11 cellular contexts compared by ENCODE assay signal in genomic region chr2:99487906-99488305, GRCh38. TPM values are rescaled to one million over a fixed set of nuclear protein-coding genes. Genes with fewer than 3 reads are reported as not detected.
DNase-seq lines count a peak whose midpoint lies in the region; ATAC-seq and TF ChIP-seq lines count a peak whose summit lies in the region.
"Had no signal": no experiment of that assay in that cellular context is flagged by ENCODE, and none has a peak within 500 bp of the region (broad histone marks: within the 10 kb centered on the region; RNA-seq: fewer than 3 reads in every experiment).

No MANE protein-coding gene starts in this region.

- CTCF ChIA-PET in SK-N-SH (lab: Yijun Ruan, JAX), result interaction anchor here (1.0 kb wide), 1 partner anchor 151 kb away, joined by 3 read pairs; the partner anchor contains the start of gene EIF5B

- H3K36me3 ChIP-seq in SK-N-SH (replicated peaks in 1 of 2; ENCODE audit: control insufficient read depth in 1 of 2, insufficient read depth in 2 of 2, low read length in 1 of 2) (peaks cover 0 to 2% of the 10 kb centered on the region in 2 experiments), mesenchymal stem cell (ENCODE audit: control insufficient read depth in 1 of 2, insufficient read depth in 2 of 2, low read depth in 1 of 2, low read length in 2 of 2) (no peaks in the 10 kb centered on the region), suprapubic skin (no peaks in the 10 kb centered on the region)
- H3K36me3 ChIP-seq: sigmoid colon, tibial artery had no signal

- H3K14ac ChIP-seq in mesenchymal stem cell (ENCODE audit: low read length in 2 of 2), result no peak overlapping the region

- 49% methylated on average over 4 of the region's 4 CpGs for WGBS in SK-N-SH (ENCODE audit: low lambda C conversion rate)
- 41% methylated on average over 2 of the region's 4 CpGs for WGBS in mesenchymal stem cell
- WGBS in suprapubic skin, result 53% methylated on average over 4 of the region's 4 CpGs

- TF ChIP-seq RAD21 in SK-N-SH (IDR thresholded peaks at IDR 0.05; ENCODE audit: low read length), result no peak

- TF ChIP-seq POLR2A in suprapubic skin (IDR thresholded peaks at IDR 0.05), result no peak

- no peaks in the 10 kb centered on the region for H3K9me2 ChIP-seq in SK-N-SH

- peak overlapping the region; percentile 82 for H3K4me2 ChIP-seq in SK-N-SH
- no peak overlapping the region for H3K4me2 ChIP-seq in mesenchymal stem cell (ENCODE audit: low read length, poor library complexity, severe bottlenecking)

- H3K27ac ChIP-seq in SK-N-SH (ENCODE audit: low read depth in 2 of 2, low read length in 1 of 2), result peak overlapping the region in 1 of 2 experiments; percentile 79; a peak in 2 of 4 replicates
- H3K27ac ChIP-seq in mesenchymal stem cell (ENCODE audit: low read length, poor library complexity, severe bottlenecking), result no peak overlapping the region
- no peak overlapping the region for H3K27ac ChIP-seq in suprapubic skin

- TF ChIP-seq CTCF in SK-N-SH (IDR thresholded peaks at IDR 0.05) (no peak), suprapubic skin (IDR thresholded peaks at IDR 0.05) (no peak)

- no peak overlapping the region for H3K23ac ChIP-seq in mesenchymal stem cell (ENCODE audit: low read length in 2 of 2)

- H2BK12ac ChIP-seq in mesenchymal stem cell (ENCODE audit: low read length in 2 of 2), result no peak overlapping the region

- H3K4me3 ChIP-seq in SK-N-SH (ENCODE audit: low read depth in 2 of 2, low read length in 1 of 2) (peak overlapping the region in 1 of 2 experiments; percentile 78; a peak in 2 of 4 replicates), mesenchymal stem cell (ENCODE audit: insufficient read depth in 1 of 2, low read depth in 1 of 2, low read length in 2 of 2) (peak overlapping the region in 1 of 2 experiments; percentile 99), suprapubic skin (no peak overlapping the region)

- H3K4me1 Mint-ChIP-seq in activated naive CD8-positive, alpha-beta T cell treated with anti-CD3 and anti-CD28 coated beads for 36 hours, result peaks cover 49% of the 10 kb centered on the region

- H2BK15ac ChIP-seq in mesenchymal stem cell (ENCODE audit: low read depth, poor library complexity, severe bottlenecking), result no peak overlapping the region

- no peak overlapping the region for H3K18ac ChIP-seq in mesenchymal stem cell (ENCODE audit: low read depth in 1 of 2, low read length in 2 of 2)

- H3K9ac ChIP-seq in SK-N-SH (peak overlapping the region; percentile 87; the same call in 1 of the 2 replicates), mesenchymal stem cell (ENCODE audit: low read length) (peak overlapping the region; percentile 94)

- H3K27me3 ChIP-seq in SK-N-SH (ENCODE audit: insufficient read depth) (no peaks in the 10 kb centered on the region; the same call in 1 of the 2 replicates), mesenchymal stem cell (ENCODE audit: control insufficient read depth in 1 of 2, insufficient read depth in 1 of 2, low read length in 2 of 2) (peaks cover 3 to 4% of the 10 kb centered on the region in 2 experiments), suprapubic skin (no peaks in the 10 kb centered on the region)
- H3K27me3 ChIP-seq: sigmoid colon, tibial artery had no signal

- no peaks in the 10 kb centered on the region for H3K9me3 Mint-ChIP-seq in activated naive CD8-positive, alpha-beta T cell treated with anti-CD3 and anti-CD28 coated beads for 36 hours

- no peak overlapping the region for H2BK120ac ChIP-seq in mesenchymal stem cell (ENCODE audit: low read depth, low read length)

- no peak overlapping the region for H4K91ac ChIP-seq in mesenchymal stem cell (ENCODE audit: low read length)

- no peak overlapping the region for H3K27ac Mint-ChIP-seq in activated naive CD8-positive, alpha-beta T cell treated with anti-CD3 and anti-CD28 coated beads for 36 hours

- no peaks in the 10 kb centered on the region for H3F3A ChIP-seq in SK-N-SH (replicated peaks; ENCODE audit: insufficient read depth)

- no peaks in the 10 kb centered on the region for H3K27me3 Mint-ChIP-seq in activated naive CD8-positive, alpha-beta T cell treated with anti-CD3 and anti-CD28 coated beads for 36 hours

- H2BK5ac ChIP-seq in mesenchymal stem cell (ENCODE audit: low read depth, low read length, poor library complexity, severe bottlenecking), result no peak overlapping the region

- DNase-seq in SK-N-SH (no peak), HS-5 (ENCODE audit: low read depth) (peak; percentile 69), mesenchymal stem cell (peak; percentile 27), NCI-H345 treated with DMSO at 0.1 percent for 48 hours (lab: John Stamatoyannopoulos, UW; ENCODE audit: unreplicated experiment) (no peak), midbrain (lab: John Stamatoyannopoulos, UW) (no peak), suprapubic skin (ENCODE audit: low spot score in 2 of 2) (no peak)
- DNase-seq in activated naive CD8-positive, alpha-beta T cell treated with anti-CD3 and anti-CD28 coated beads for 36 hours, result no peak
- DNase-seq: NCI-H1092, sigmoid colon, tibial artery had no signal

- no peak overlapping the region for H4K8ac ChIP-seq in mesenchymal stem cell (ENCODE audit: low read length)

- TF ChIP-seq EP300 in SK-N-SH (IDR thresholded peaks at IDR 0.05; ENCODE audit: borderline replicate concordance in 1 of 2, low read depth in 1 of 2, low read length in 1 of 2) (no peak), suprapubic skin (IDR thresholded peaks at IDR 0.05) (no peak)

- H3K79me2 ChIP-seq in SK-N-SH (ENCODE audit: insufficient read depth), result peaks cover 63% of the 10 kb centered on the region

- H3K9me3 ChIP-seq in SK-N-SH (no peaks in the 10 kb centered on the region), mesenchymal stem cell (ENCODE audit: control insufficient read depth, low read length) (no peaks in the 10 kb centered on the region), suprapubic skin (no peaks in the 10 kb centered on the region)
- H3K9me3 ChIP-seq: sigmoid colon, tibial artery had no signal

- peaks cover 0 to 14% of the 10 kb centered on the region in 2 experiments; a peak in 2 of 4 replicates for H3K4me1 ChIP-seq in SK-N-SH (ENCODE audit: control insufficient read depth in 1 of 2, insufficient read depth in 2 of 2, low read depth in 1 of 2, low read length in 1 of 2)
- no peaks in the 10 kb centered on the region for H3K4me1 ChIP-seq in mesenchymal stem cell (ENCODE audit: control insufficient read depth, insufficient read depth, low read depth, low read length)
- H3K4me1 ChIP-seq in suprapubic skin, result peaks cover 45% of the 10 kb centered on the region

- H3K4ac ChIP-seq in mesenchymal stem cell (ENCODE audit: low read depth in 1 of 2, low read length in 2 of 2), result no peak overlapping the region

- H3K36me3 Mint-ChIP-seq in activated naive CD8-positive, alpha-beta T cell treated with anti-CD3 and anti-CD28 coated beads for 36 hours, result peaks cover 24% of the 10 kb centered on the region

- peaks cover 54% of the 10 kb centered on the region for H4K20me1 ChIP-seq in SK-N-SH (ENCODE audit: insufficient read depth)

- ATAC-seq in SK-N-SH treated with all-trans-retinoic acid at 6 μM for 48 hours, result no peak

- H3K4me3 Mint-ChIP-seq in activated naive CD8-positive, alpha-beta T cell treated with anti-CD3 and anti-CD28 coated beads for 36 hours, result peak overlapping the region; percentile 97

- POLR2A ChIA-PET in SK-N-SH (lab: Yijun Ruan, JAX), result interaction anchor here (0.6 kb wide), 1 partner anchor 930 kb away, joined by 4 read pairs; the partner anchor contains the start of gene CHST10

- no peak overlapping the region for H2AFZ ChIP-seq in SK-N-SH (ENCODE audit: low read depth)
- no peak overlapping the region for H2AFZ ChIP-seq in mesenchymal stem cell (ENCODE audit: low read depth, low read length)

- H3K79me1 ChIP-seq in mesenchymal stem cell (replicated peaks; ENCODE audit: low read length, poor library complexity, severe bottlenecking), result no peaks in the 10 kb centered on the region

- no peak overlapping the region for H2AK5ac ChIP-seq in mesenchymal stem cell (ENCODE audit: low read length, severe bottlenecking)

TF ChIP-seq in SK-N-SH, 30 proteins besides CTCF, POLR2A, EP300 and RAD21 (continues in another document):
- no peak for TF ChIP-seq JUND (IDR thresholded peaks at IDR 0.05)
- no peak for TF ChIP-seq RFX5 (IDR thresholded peaks at IDR 0.05; ENCODE audit: low read length)
- TF ChIP-seq PBX3 (IDR thresholded peaks at IDR 0.05), result no peak
- TF ChIP-seq SMC3 (IDR thresholded peaks at IDR 0.05; ENCODE audit: low read depth, low read length), result no peak
- TF ChIP-seq TCF12 (IDR thresholded peaks at IDR 0.05), result no peak
- TF ChIP-seq CHD2 (IDR thresholded peaks at IDR 0.05; ENCODE audit: low read length, partially characterized antibody), result no peak

TF ChIP-seq in SK-N-SH treated with all-trans-retinoic acid at 6 μM for 48 hours, 23 proteins besides CTCF, POLR2A, EP300 and RAD21:
- TF ChIP-seq CSDC2 (CRISPR knock-in tag; IDR thresholded peaks at IDR 0.05), result no peak

RNA-seq across cellular contexts. Expression of gene REV1, which starts 1.9 kb away (rescaled TPM):
- polyA plus RNA-seq in SK-N-SH (2012; rRNA removed), result 15.9 and 24.2 TPM in 2 replicates
- polyA plus RNA-seq in SK-N-SH (2012; cell fraction: cytosol; rRNA removed), result 13.4 and 14.3 TPM in 2 replicates
- 41.8 and 93.2 TPM in 2 replicates for polyA plus RNA-seq in SK-N-SH (2012; cell fraction: nucleus; rRNA removed)
- 10 to 100 TPM; 34.3 to 35.2 TPM for total RNA-seq in activated naive CD8-positive, alpha-beta T cell treated with anti-CD3 and anti-CD28 coated beads for 36 hours
- polyA plus RNA-seq in mesenchymal stem cell (2013, experiment 1 of 2), result 19.2 TPM
- 19.1 TPM for polyA plus RNA-seq in mesenchymal stem cell (2013, experiment 2 of 2)
- 10 to 100 TPM; 43.1 to 99.9 (median 53.5) TPM for total RNA-seq in suprapubic skin

Comparison
In these comparisons a context has a peak if more than half of its experiments do, and no peak if none do; other contexts are left out.
1. DNase-seq: peak in HS-5 (single experiment) and mesenchymal stem cell (single experiment); none in SK-N-SH (single experiment), activated naive CD8-positive, alpha-beta T cell treated with anti-CD3 and anti-CD28 coated beads for 36 hours (single experiment), NCI-H345 treated with DMSO at 0.1 percent for 48 hours (single experiment), midbrain (single experiment) and suprapubic skin (0 of 2).